In genomic region chr18:51659781-51660180, GRCh38 we compare ENCODE assay signal across 18 cellular contexts.
DNase-seq lines count a peak whose midpoint lies in the region; TF ChIP-seq lines count a peak whose summit lies in the region.
"Had no signal": no experiment of that assay in that cellular context is flagged by ENCODE, and none has a peak within 500 bp of the region (broad histone marks: within the 10 kb centered on the region; RNA-seq: fewer than 3 reads in every experiment).

No MANE protein-coding gene starts in this region.

- H3K27ac Mint-ChIP-seq in endodermal cell, result no peak overlapping the region
- H3K27ac Mint-ChIP-seq: CD4-positive, CD25-positive, alpha-beta regulatory T cell; CD8-positive, alpha-beta memory T cell had no signal

- H3K36me3 Mint-ChIP-seq in endodermal cell (ENCODE audit: low read depth), result peaks cover 6% of the 10 kb centered on the region
- H3K36me3 Mint-ChIP-seq: CD4-positive, CD25-positive, alpha-beta regulatory T cell; CD8-positive, alpha-beta memory T cell had no signal

- peak overlapping the region; percentile 26 for H3K4me3 ChIP-seq in endodermal cell (ENCODE audit: low read length)
- H3K4me3 ChIP-seq: HAP-1 had no signal

- peaks cover 7% of the 10 kb centered on the region for H3K9me3 Mint-ChIP-seq in endodermal cell
- H3K9me3 Mint-ChIP-seq: CD4-positive, CD25-positive, alpha-beta regulatory T cell had no signal

- no peaks in the 10 kb centered on the region for H3K9me3 ChIP-seq in endodermal cell (ENCODE audit: control insufficient read depth, low read length)
- H3K9me3 ChIP-seq: BE2C, HAP-1 had no signal

- peaks cover 18% of the 10 kb centered on the region for H3K27me3 Mint-ChIP-seq in endodermal cell (ENCODE audit: insufficient read depth)

- no peaks in the 10 kb centered on the region for H3K27me3 ChIP-seq in endodermal cell (ENCODE audit: control insufficient read depth, insufficient read depth, low read length, poor library complexity, severe bottlenecking)
- H3K27me3 ChIP-seq: BE2C had no signal

- peaks cover 24% of the 10 kb centered on the region for H3K4me1 ChIP-seq in endodermal cell (ENCODE audit: control insufficient read depth, insufficient read depth, low read length)
- H3K4me1 ChIP-seq: BE2C, HAP-1 had no signal

- WGBS in endodermal cell (ENCODE audit: insufficient coverage in 1 of 2, insufficient read length in 1 of 2), 2 experiments, result 51 to 66% methylated on average over 3 of the region's 3 CpGs

- peak overlapping the region; percentile 62 for H3K9ac ChIP-seq in endodermal cell (ENCODE audit: extremely low read depth, low read length, poor library complexity, severe bottlenecking)

- no peak overlapping the region for H3K4me3 Mint-ChIP-seq in endodermal cell
- H3K4me3 Mint-ChIP-seq: CD4-positive, CD25-positive, alpha-beta regulatory T cell; CD8-positive, alpha-beta memory T cell had no signal

- H3K36me3 ChIP-seq in endodermal cell (ENCODE audit: control insufficient read depth, insufficient read depth, low read length), result no peaks in the 10 kb centered on the region
- H3K36me3 ChIP-seq: BE2C, HAP-1 had no signal

- H3K4me1 Mint-ChIP-seq in endodermal cell, result peaks cover 51% of the 10 kb centered on the region
- H3K4me1 Mint-ChIP-seq: CD4-positive, CD25-positive, alpha-beta regulatory T cell; CD8-positive, alpha-beta memory T cell had no signal

- peak; percentile 77 for DNase-seq in NCI-H82 treated with DMSO at 0.1 percent for 48 hours (lab: John Stamatoyannopoulos, UW; ENCODE audit: unreplicated experiment)
- DNase-seq in endodermal cell, result peak; percentile 57
- peak; percentile 18 for DNase-seq in retina
- no peak for DNase-seq in HT-29 (ENCODE audit: low spot score)
- DNase-seq in KG1 (lab: John Stamatoyannopoulos, UW), result no peak
- no peak for DNase-seq in head of caudate nucleus
- no peak for DNase-seq in UCSD-AML1 (lab: John Stamatoyannopoulos, UW; ENCODE audit: unreplicated experiment)
- DNase-seq: ACHN; BE2C; C1 segment of cervical spinal cord; CD4-positive, CD25-positive, alpha-beta regulatory T cell; CD8-positive, alpha-beta memory T cell; COR-L47; DMS 273 treated with DMSO at 0.1 percent for 48 hours; DMS53; DND-41; EL had no signal

- intact Hi-C loops in head of caudate nucleus (cut with DNase I), result loop anchor here (10.0 kb wide), 1 partner anchor 1015 kb away; no protein-coding TSS in a partner anchor

- TF ChIP-seq CTCF in endodermal cell (conservative IDR thresholded peaks at IDR 0.05), result no peak

- no peak overlapping the region for H3K27ac ChIP-seq in endodermal cell (ENCODE audit: low read depth, low read length)

Comparison
In these comparisons a context has a peak if more than half of its experiments do, and no peak if none do; other contexts are left out.
1. DNase-seq: peak in NCI-H82 treated with DMSO at 0.1 percent for 48 hours (single experiment), endodermal cell (single experiment) and retina (single experiment); none in HT-29 (single experiment), KG1 (single experiment), head of caudate nucleus (0 of 42) and UCSD-AML1 (single experiment).